9 cellular contexts compared by ENCODE assay signal in the genomic region with DNA sequence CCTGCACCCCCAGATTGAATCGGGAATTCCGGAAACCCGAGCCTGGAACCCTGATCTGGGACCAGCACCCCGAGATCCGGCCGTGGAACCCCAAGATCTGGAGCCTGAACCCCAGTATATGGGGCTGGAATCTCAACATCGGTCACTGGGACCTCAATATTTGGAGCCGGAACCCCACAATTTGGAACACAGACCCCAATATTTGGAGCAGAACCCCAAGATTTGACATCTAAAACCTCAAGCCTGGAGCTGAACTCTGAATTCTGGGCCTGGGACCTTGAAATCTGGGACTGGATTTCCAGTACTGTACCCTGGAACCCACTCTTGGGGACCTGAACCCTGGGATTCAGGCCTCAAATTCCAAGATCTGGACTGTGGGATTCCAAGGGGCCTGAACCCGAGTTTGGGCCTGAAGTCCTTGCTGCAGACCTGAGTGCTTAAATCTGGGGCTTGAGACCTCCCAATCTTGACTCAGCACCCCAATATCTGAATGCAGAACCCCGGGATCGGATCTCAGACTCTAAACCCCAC. TPM values are rescaled to one million over a fixed set of nuclear protein-coding genes. Genes with fewer than 3 reads are reported as not detected.
DNase-seq lines count a peak whose midpoint lies in the region; ATAC-seq and TF ChIP-seq lines count a peak whose summit lies in the region.
"Had no signal": no experiment of that assay in that cellular context is flagged by ENCODE, and none has a peak within 500 bp of the region (broad histone marks: within the 10 kb centered on the region; RNA-seq: fewer than 3 reads in every experiment).

No MANE protein-coding gene starts in this region.

- POLR2A ChIA-PET in SK-N-SH (lab: Yijun Ruan, JAX), result no interaction called here

- H3K27me3 ChIP-seq in SK-N-SH (ENCODE audit: insufficient read depth), result no peaks in the 10 kb centered on the region
- no peaks in the 10 kb centered on the region for H3K27me3 ChIP-seq in stomach smooth muscle (ENCODE audit: control insufficient read depth in 1 of 2, insufficient read depth in 2 of 2, low read length in 2 of 2)

- peak overlapping the region; percentile 74; the same call in 1 of the 2 replicates for H2AFZ ChIP-seq in SK-N-SH (ENCODE audit: low read depth)

- H3K4me1 ChIP-seq in SK-N-SH (ENCODE audit: control insufficient read depth in 1 of 2, insufficient read depth in 2 of 2, low read depth in 1 of 2, low read length in 1 of 2) (peaks cover 0 to 24% of the 10 kb centered on the region in 2 experiments; a peak in 1 of 4 replicates), stomach smooth muscle (ENCODE audit: control insufficient read depth, insufficient read depth, low read length) (peaks cover 27% of the 10 kb centered on the region)

- peak overlapping the region; percentile 100 for H3K4me2 ChIP-seq in SK-N-SH

- peaks cover 23% of the 10 kb centered on the region for H3K4me1 Mint-ChIP-seq in activated T-helper 2 cell treated with anti-CD3 and anti-CD28 coated beads, Interferon-gamma antibody, Interleukin-2, Interleukin-4, amounts not matched to agents 10 μg/mL and 5 μg/mL and 100 μg/mL, durations not matched to agents 14 hours and 24 hours and 36 hours (ENCODE audit: low read depth)
- H3K4me1 Mint-ChIP-seq in immature natural killer cell, result peaks cover 25 to 26% of the 10 kb centered on the region in 2 donors

- H3K36me3 ChIP-seq in SK-N-SH (replicated peaks in 1 of 2; ENCODE audit: control insufficient read depth in 1 of 2, insufficient read depth in 2 of 2, low read length in 1 of 2) (no peaks in the 10 kb centered on the region), stomach smooth muscle (ENCODE audit: control insufficient read depth in 2 of 2, insufficient read depth in 2 of 2, low read length in 2 of 2) (no peaks in the 10 kb centered on the region)

- no peaks in the 10 kb centered on the region for H3K9me3 ChIP-seq in SK-N-SH
- no peaks in the 10 kb centered on the region for H3K9me3 ChIP-seq in stomach smooth muscle (ENCODE audit: control insufficient read depth in 2 of 2, low read length in 2 of 2)

- H3K27me3 Mint-ChIP-seq in activated T-helper 2 cell treated with anti-CD3 and anti-CD28 coated beads, Interferon-gamma antibody, Interleukin-2, Interleukin-4, amounts not matched to agents 10 μg/mL and 5 μg/mL and 100 μg/mL, durations not matched to agents 14 hours and 24 hours and 36 hours (ENCODE audit: low read depth), result no peaks in the 10 kb centered on the region
- peaks cover 4 to 13% (median 5%) of the 10 kb centered on the region in 3 donors for H3K27me3 Mint-ChIP-seq in immature natural killer cell (ENCODE audit: low read depth in 3 of 3)

- no peak for TF ChIP-seq CTCF in SK-N-SH (IDR thresholded peaks at IDR 0.05)

- H3K9me3 Mint-ChIP-seq in activated T-helper 2 cell treated with anti-CD3 and anti-CD28 coated beads, Interferon-gamma antibody, Interleukin-2, Interleukin-4, amounts not matched to agents 10 μg/mL and 5 μg/mL and 100 μg/mL, durations not matched to agents 14 hours and 24 hours and 36 hours, result no peaks in the 10 kb centered on the region
- no peaks in the 10 kb centered on the region for H3K9me3 Mint-ChIP-seq in immature natural killer cell

- intact Hi-C loops in activated T-helper 2 cell treated with anti-CD3 and anti-CD28 coated beads, Interferon-gamma antibody, Interleukin-2, Interleukin-4, amounts not matched to agents 10 μg/mL and 5 μg/mL and 100 μg/mL, durations not matched to agents 14 hours and 24 hours and 36 hours (cut with micrococcal nuclease), result no loop called here

- H3K27ac ChIP-seq in SK-N-SH (ENCODE audit: low read depth in 2 of 2, low read length in 1 of 2), result peak overlapping the region in 1 of 2 experiments; percentile 24; a peak in 2 of 4 replicates
- H3K27ac ChIP-seq in stomach smooth muscle (ENCODE audit: low read length), result peak overlapping the region; percentile 70

- 0 out of 2 replicates have a peak, but pooled peaks cover 3% of the 10 kb centered on the region for H4K20me1 ChIP-seq in SK-N-SH (ENCODE audit: insufficient read depth)

- peaks cover 5% of the 10 kb centered on the region for H3K36me3 Mint-ChIP-seq in activated T-helper 2 cell treated with anti-CD3 and anti-CD28 coated beads, Interferon-gamma antibody, Interleukin-2, Interleukin-4, amounts not matched to agents 10 μg/mL and 5 μg/mL and 100 μg/mL, durations not matched to agents 14 hours and 24 hours and 36 hours (ENCODE audit: low read depth)
- peaks cover 0 to 8% (median 7%) of the 10 kb centered on the region in 3 donors for H3K36me3 Mint-ChIP-seq in immature natural killer cell

- H3K27ac Mint-ChIP-seq in activated T-helper 2 cell treated with anti-CD3 and anti-CD28 coated beads, Interferon-gamma antibody, Interleukin-2, Interleukin-4, amounts not matched to agents 10 μg/mL and 5 μg/mL and 100 μg/mL, durations not matched to agents 14 hours and 24 hours and 36 hours, result no peak overlapping the region
- H3K27ac Mint-ChIP-seq in immature natural killer cell, result peak overlapping the region in 1 of 6 donors; percentile 23

- H3F3A ChIP-seq in SK-N-SH (replicated peaks; ENCODE audit: insufficient read depth), result no peaks in the 10 kb centered on the region

- peak overlapping the region; percentile 68 to 100 for H3K4me3 ChIP-seq in SK-N-SH (ENCODE audit: low read depth in 2 of 2, low read length in 1 of 2)
- H3K4me3 ChIP-seq in stomach smooth muscle (ENCODE audit: low read length in 2 of 2), result peak overlapping the region; percentile 76 to 78

- TF ChIP-seq RAD21 in SK-N-SH (IDR thresholded peaks at IDR 0.05; ENCODE audit: low read length), result no peak

- ATAC-seq in SK-N-SH treated with all-trans-retinoic acid at 6 μM for 48 hours, result no peak
- no peak for ATAC-seq in HG03342 (IDR thresholded peaks at IDR 0.05; ENCODE audit: unreplicated experiment)
- ATAC-seq in HG03108 (IDR thresholded peaks at IDR 0.05; ENCODE audit: unreplicated experiment), result no peak

- H3K9ac ChIP-seq in SK-N-SH (peak overlapping the region; percentile 81), stomach smooth muscle (ENCODE audit: low read length in 2 of 2) (peak overlapping the region; percentile 79 to 81)

- peak overlapping the region; percentile 78 for H3K4me3 Mint-ChIP-seq in activated T-helper 2 cell treated with anti-CD3 and anti-CD28 coated beads, Interferon-gamma antibody, Interleukin-2, Interleukin-4, amounts not matched to agents 10 μg/mL and 5 μg/mL and 100 μg/mL, durations not matched to agents 14 hours and 24 hours and 36 hours (ENCODE audit: low read depth)
- peak overlapping the region; percentile 17 to 90 (median 56) for H3K4me3 Mint-ChIP-seq in immature natural killer cell

- no peaks in the 10 kb centered on the region; the same call in 1 of the 2 replicates for H3K79me2 ChIP-seq in SK-N-SH (ENCODE audit: insufficient read depth)

- WGBS in SK-N-SH (ENCODE audit: low lambda C conversion rate), result 11% methylated on average over 11 of the region's 11 CpGs

- H3K9me2 ChIP-seq in SK-N-SH, result no peaks in the 10 kb centered on the region

- CTCF ChIA-PET in SK-N-SH (lab: Yijun Ruan, JAX), result interaction anchor here (0.8 to 0.9 kb wide), 2 partner anchors 55 to 77 kb away, joined by 3 read pairs; a partner anchor contains a TSS

- no peak for TF ChIP-seq EP300 in SK-N-SH (IDR thresholded peaks at IDR 0.05; ENCODE audit: borderline replicate concordance in 1 of 2, low read depth in 1 of 2, low read length in 1 of 2)

- DNase-seq in SK-N-SH (no peak), immature natural killer cell (no peak), NCI-H524 (lab: John Stamatoyannopoulos, UW) (no peak)
- DNase-seq in activated T-helper 2 cell treated with anti-CD3 and anti-CD28 coated beads, Interferon-gamma antibody, Interleukin-2, Interleukin-4, amounts not matched to agents 10 μg/mL and 5 μg/mL and 100 μg/mL, durations not matched to agents 14 hours and 24 hours and 36 hours (ENCODE audit: low spot score), result no peak
- DNase-seq: cortex of kidney had no signal

RNA-seq across cellular contexts. Expression of a gene that starts 0.6 kb away (rescaled TPM):
- polyA plus RNA-seq in SK-N-SH (2012; rRNA removed), result 2.1 and 5.4 TPM in 2 replicates
- polyA plus RNA-seq in SK-N-SH (2012; cell fraction: cytosol; rRNA removed), result 3.3 and 6.5 TPM in 2 replicates
- polyA plus RNA-seq in SK-N-SH (2012; cell fraction: nucleus; rRNA removed), result 4.3 and 6.0 TPM in 2 replicates
- total RNA-seq in activated T-helper 2 cell treated with anti-CD3 and anti-CD28 coated beads, Interferon-gamma antibody, Interleukin-2, Interleukin-4, amounts not matched to agents 10 μg/mL and 5 μg/mL and 100 μg/mL, durations not matched to agents 14 hours and 24 hours and 36 hours, result 10.7 and 10.8 TPM in 2 replicates
- under 1 TPM; 0.17 to 0.62 (median 0.32) TPM for polyA plus RNA-seq in immature natural killer cell

RNA-seq across cellular contexts. Expression of a gene that starts 28.7 kb away (rescaled TPM):
- polyA plus RNA-seq in SK-N-SH (2012; rRNA removed) (not detected in 2 replicates), immature natural killer cell (1,000 to 10,000 TPM; 2,771 to 3,312 (median 2,871) TPM)
- not detected in 2 replicates for polyA plus RNA-seq in SK-N-SH (2012; cell fraction: cytosol; rRNA removed)
- polyA plus RNA-seq in SK-N-SH (2012; cell fraction: nucleus; rRNA removed), result not detected in 2 replicates
- 0.39 TPM in 1 of 2 replicates, not detected in the other for total RNA-seq in activated T-helper 2 cell treated with anti-CD3 and anti-CD28 coated beads, Interferon-gamma antibody, Interleukin-2, Interleukin-4, amounts not matched to agents 10 μg/mL and 5 μg/mL and 100 μg/mL, durations not matched to agents 14 hours and 24 hours and 36 hours

RNA-seq across cellular contexts. Expression of a gene that starts 34.5 kb away (rescaled TPM):
- polyA plus RNA-seq in SK-N-SH (2012; rRNA removed) (0.59 and 0.76 TPM in 2 replicates), immature natural killer cell (1,000 to 10,000 TPM; 1,885 to 2,801 (median 2,654) TPM)
- polyA plus RNA-seq in SK-N-SH (2012; cell fraction: cytosol; rRNA removed), result 0.39 and 0.62 TPM in 2 replicates
- polyA plus RNA-seq in SK-N-SH (2012; cell fraction: nucleus; rRNA removed), result 1.6 and 2.6 TPM in 2 replicates
- 53.9 and 57.2 TPM in 2 replicates for total RNA-seq in activated T-helper 2 cell treated with anti-CD3 and anti-CD28 coated beads, Interferon-gamma antibody, Interleukin-2, Interleukin-4, amounts not matched to agents 10 μg/mL and 5 μg/mL and 100 μg/mL, durations not matched to agents 14 hours and 24 hours and 36 hours

RNA-seq across cellular contexts. Expression of a gene that starts 36.5 kb away (rescaled TPM):
- polyA plus RNA-seq in SK-N-SH (2012; rRNA removed) (5.5 and 11.4 TPM in 2 replicates), immature natural killer cell (1 to 10 TPM; 2.7 to 8.0 (median 2.9) TPM)
- polyA plus RNA-seq in SK-N-SH (2012; cell fraction: cytosol; rRNA removed), result 0.58 and 1.2 TPM in 2 replicates
- polyA plus RNA-seq in SK-N-SH (2012; cell fraction: nucleus; rRNA removed), result 34.8 and 42.4 TPM in 2 replicates
- 109 and 117 TPM in 2 replicates for total RNA-seq in activated T-helper 2 cell treated with anti-CD3 and anti-CD28 coated beads, Interferon-gamma antibody, Interleukin-2, Interleukin-4, amounts not matched to agents 10 μg/mL and 5 μg/mL and 100 μg/mL, durations not matched to agents 14 hours and 24 hours and 36 hours

RNA-seq across cellular contexts. Expression of a gene that starts 58.2 kb away (rescaled TPM):
- polyA plus RNA-seq in SK-N-SH (2012; rRNA removed) (22.5 and 25.3 TPM in 2 replicates), immature natural killer cell (10 to 100 TPM; 44.7 to 51.0 (median 48.3) TPM)
- polyA plus RNA-seq in SK-N-SH (2012; cell fraction: cytosol; rRNA removed), result 15.7 and 21.8 TPM in 2 replicates
- polyA plus RNA-seq in SK-N-SH (2012; cell fraction: nucleus; rRNA removed), result 15.6 and 26.4 TPM in 2 replicates
- 20.0 and 20.8 TPM in 2 replicates for total RNA-seq in activated T-helper 2 cell treated with anti-CD3 and anti-CD28 coated beads, Interferon-gamma antibody, Interleukin-2, Interleukin-4, amounts not matched to agents 10 μg/mL and 5 μg/mL and 100 μg/mL, durations not matched to agents 14 hours and 24 hours and 36 hours

Comparison
In these comparisons a context has a peak if more than half of its experiments do, and no peak if none do; other contexts are left out.
1. RNA of a gene that starts 28.7 kb away (polyA plus RNA-seq): 2,771 to 3,312 TPM in immature natural killer cell; not detected in SK-N-SH; every median in the first group is over 1,000 times any median in the second.
2. RNA of a gene that starts 34.5 kb away (polyA plus RNA-seq): 1,885 to 2,801 TPM in immature natural killer cell; 0.39 to 2.6 TPM in SK-N-SH; every median in the first group is over 100 times any median in the second.